Comparison of ENCODE assay signal across 17 cellular contexts in genomic region chr12:12528361-12529092, GRCh38. TPM values are rescaled to one million over a fixed set of nuclear protein-coding genes. Genes with fewer than 3 reads are reported as not detected.
DNase-seq lines count a peak whose midpoint lies in the region; ATAC-seq, FAIRE-seq and TF ChIP-seq lines count a peak whose summit lies in the region.
"Had no signal": no experiment of that assay in that cellular context is flagged by ENCODE, and none has a peak within 500 bp of the region (broad histone marks: within the 10 kb centered on the region; RNA-seq: fewer than 3 reads in every experiment).

No MANE protein-coding gene starts in this region.

- H3K36me3 Mint-ChIP-seq in activated CD4-positive, alpha-beta T cell treated with anti-CD3 and anti-CD28 coated beads for 36 hours (ENCODE audit: low read depth), result peaks cover 18% of the 10 kb centered on the region
- H3K36me3 Mint-ChIP-seq: IgD-negative memory B cell had no signal

- no peaks in the 10 kb centered on the region for H3K27me3 Mint-ChIP-seq in activated CD4-positive, alpha-beta T cell treated with anti-CD3 and anti-CD28 coated beads for 36 hours
- H3K27me3 Mint-ChIP-seq: IgD-negative memory B cell had no signal

- no peak overlapping the region; the same call in 1 of the 2 replicates for H3K4me2 ChIP-seq in OCI-LY1 (ENCODE audit: low read length)

- H2AFZ ChIP-seq in OCI-LY1 (ENCODE audit: low read length), result no peak overlapping the region

- H3K4me3 ChIP-seq in OCI-LY1 (ENCODE audit: low read depth, low read length, poor library complexity, severe bottlenecking) (no peak overlapping the region), pancreas (no peak overlapping the region), WERI-Rb-1 (ENCODE audit: low read depth, low read length) (no peak overlapping the region)
- H3K4me3 ChIP-seq: gastroesophageal sphincter, GM12878 had no signal

- H3K9me2 ChIP-seq in OCI-LY1 (ENCODE audit: low read depth, low read length), result no peaks in the 10 kb centered on the region

- H3K27me3 ChIP-seq in OCI-LY1 (ENCODE audit: insufficient read depth, low read length), result no peaks in the 10 kb centered on the region
- no peaks in the 10 kb centered on the region for H3K27me3 ChIP-seq in pancreas
- H3K27me3 ChIP-seq in WERI-Rb-1 (ENCODE audit: insufficient read depth, low read depth, severe bottlenecking), result no peaks in the 10 kb centered on the region
- H3K27me3 ChIP-seq: gastroesophageal sphincter, neutrophil had no signal

- peak; percentile 46 for ATAC-seq in activated CD4-positive, alpha-beta T cell treated with anti-CD3 and anti-CD28 coated beads for 36 hours
- ATAC-seq in pancreas (peak in 3 of 4 donors; percentile 31 to 55 (median 52)), SK-N-SH treated with all-trans-retinoic acid at 6 μM for 48 hours (no peak)
- ATAC-seq: gastroesophageal sphincter had no signal

- H4K20me1 ChIP-seq in OCI-LY1 (ENCODE audit: insufficient read depth, low read length), result no peaks in the 10 kb centered on the region

- POLR2A ChIA-PET in activated CD4-positive, alpha-beta T cell treated with anti-CD3 and anti-CD28 coated beads for 36 hours (lab: Charles Lee), result no interaction called here

- FAIRE-seq in pancreas (lab: Jason Lieb, UNC), result no peak
- FAIRE-seq: kidney had no signal

- no peak for TF ChIP-seq CTCF in OCI-LY1 (IDR thresholded peaks at IDR 0.05; ENCODE audit: low read length)
- TF ChIP-seq CTCF in pancreas (IDR thresholded peaks at IDR 0.05), result no peak
- TF ChIP-seq CTCF in WERI-Rb-1 (IDR thresholded peaks at IDR 0.05; ENCODE audit: low read depth, low read length), result no peak

- WGBS in pancreas, 2 donors, result 19 to 20% methylated on average over 6 of the region's 6 CpGs

- intact Hi-C loops in activated CD4-positive, alpha-beta T cell treated with anti-CD3 and anti-CD28 coated beads for 36 hours (cut with DNase I, micrococcal nuclease), result no loop called here
- intact Hi-C loops in pancreas (cut with DNase I), result no loop called here

- H3F3A ChIP-seq in OCI-LY1 (ENCODE audit: insufficient read depth, low read length), result no peaks in the 10 kb centered on the region

- H3K4me1 ChIP-seq in OCI-LY1 (ENCODE audit: insufficient read depth, low read length, severe bottlenecking) (peaks cover 16% of the 10 kb centered on the region), pancreas (peaks cover 41 to 46% (median 42%) of the 10 kb centered on the region in 3 donors)

- H3K79me2 ChIP-seq in OCI-LY1 (ENCODE audit: insufficient read depth, low read length), result no peaks in the 10 kb centered on the region

- H3K27ac ChIP-seq in OCI-LY1 (ENCODE audit: low read depth, low read length, poor library complexity, severe bottlenecking) (peak overlapping the region; percentile 43), pancreas (peak overlapping the region in 3 of 4 donors; percentile 9 to 77 (median 74)), WERI-Rb-1 (no peak overlapping the region)
- H3K27ac ChIP-seq: gastroesophageal sphincter, neutrophil had no signal

- no peaks in the 10 kb centered on the region for H3K9me3 Mint-ChIP-seq in activated CD4-positive, alpha-beta T cell treated with anti-CD3 and anti-CD28 coated beads for 36 hours (ENCODE audit: low read depth)

- H3K4me1 Mint-ChIP-seq in activated CD4-positive, alpha-beta T cell treated with anti-CD3 and anti-CD28 coated beads for 36 hours, result peaks cover 47% of the 10 kb centered on the region

- H3K9me3 ChIP-seq in OCI-LY1 (ENCODE audit: low read length) (no peaks in the 10 kb centered on the region), pancreas (no peaks in the 10 kb centered on the region), WERI-Rb-1 (ENCODE audit: severe bottlenecking) (no peaks in the 10 kb centered on the region)
- H3K9me3 ChIP-seq: gastroesophageal sphincter, neutrophil had no signal

- no peak overlapping the region for H3K9ac ChIP-seq in OCI-LY1 (ENCODE audit: low read length)

- no peaks in the 10 kb centered on the region for H3K36me3 ChIP-seq in OCI-LY1 (ENCODE audit: insufficient read depth, low read length)
- no peaks in the 10 kb centered on the region for H3K36me3 ChIP-seq in pancreas
- no peaks in the 10 kb centered on the region for H3K36me3 ChIP-seq in WERI-Rb-1
- H3K36me3 ChIP-seq: gastroesophageal sphincter, neutrophil had no signal

- DNase-seq in activated CD4-positive, alpha-beta T cell treated with anti-CD3 and anti-CD28 coated beads for 36 hours, result no peak
- no peak for DNase-seq in activated CD4-positive, alpha-beta T cell treated with anti-CD3 and anti-CD28 coated beads, Interleukin-2, amount 50 U/mL, for 4 hours
- DNase-seq in dermis microvascular lymphatic vessel endothelial cell (ENCODE audit: low read depth in 2 of 2), result peak; percentile 17 to 54
- no peak for DNase-seq in pancreas
- DNase-seq in WERI-Rb-1, result no peak
- no peak for DNase-seq in NCI-H187 (lab: John Stamatoyannopoulos, UW)
- DNase-seq: DMS53, GOT3, kidney, NCI-H1417 treated with DMSO at 0.1 percent for 48 hours, NCI-H774 had no signal

- peak overlapping the region; percentile 4 for H3K4me3 Mint-ChIP-seq in activated CD4-positive, alpha-beta T cell treated with anti-CD3 and anti-CD28 coated beads for 36 hours

- peak overlapping the region; percentile 88 for H3K27ac Mint-ChIP-seq in activated CD4-positive, alpha-beta T cell treated with anti-CD3 and anti-CD28 coated beads for 36 hours

- CTCF ChIA-PET in activated CD4-positive, alpha-beta T cell treated with anti-CD3 and anti-CD28 coated beads for 36 hours (lab: Charles Lee), result interaction anchor here (0.5 to 1.2 kb wide), 3 partner anchors 14 to 973 kb away, joined by 3 to 6 read pairs (median 3); no protein-coding TSS in a partner anchor

TF ChIP-seq in SK-N-SH treated with all-trans-retinoic acid at 6 μM for 48 hours, 23 proteins besides CTCF, POLR2A, EP300 and RAD21 (continues in another document):
- no peak for TF ChIP-seq PATZ1 (CRISPR knock-in tag; IDR thresholded peaks at IDR 0.05; ENCODE audit: borderline replicate concordance)
- TF ChIP-seq ZFP3 (CRISPR knock-in tag; IDR thresholded peaks at IDR 0.05), result no peak
- no peak for TF ChIP-seq ISL1 (CRISPR knock-in tag; IDR thresholded peaks at IDR 0.05)
- TF ChIP-seq PPARA (CRISPR knock-in tag; IDR thresholded peaks at IDR 0.05; ENCODE audit: borderline replicate concordance), result no peak
- TF ChIP-seq ZNF565 (CRISPR knock-in tag; conservative IDR thresholded peaks at IDR 0.05; ENCODE audit: low read depth), result no peak
- no peak for TF ChIP-seq CSRNP3 (CRISPR knock-in tag; IDR thresholded peaks at IDR 0.05)
- TF ChIP-seq TOX (CRISPR knock-in tag; IDR thresholded peaks at IDR 0.05; ENCODE audit: borderline replicate concordance), result no peak
- no peak for TF ChIP-seq ZNF70 (CRISPR knock-in tag; IDR thresholded peaks at IDR 0.05)
- no peak for TF ChIP-seq ZNF8 (CRISPR knock-in tag; IDR thresholded peaks at IDR 0.05)
- TF ChIP-seq SNAI2 (CRISPR knock-in tag; IDR thresholded peaks at IDR 0.05), result no peak
- TF ChIP-seq ESRRG (CRISPR knock-in tag; IDR thresholded peaks at IDR 0.05), result no peak

RNA-seq across cellular contexts. Expression of gene DUSP16, which starts 34.1 kb away (rescaled TPM):
- total RNA-seq in activated CD4-positive, alpha-beta T cell treated with anti-CD3 and anti-CD28 coated beads for 36 hours, result 10 to 100 TPM; 39.3 to 40.4 TPM
- 6.2 TPM in 2 replicates for total RNA-seq in dermis microvascular lymphatic vessel endothelial cell
- total RNA-seq in pancreas, result 10 to 100 TPM; 18.1 to 38.7 (median 27.8) TPM
- polyA plus RNA-seq in pancreas, result 10 to 100 TPM in 1 of 2 donors, 1 to 10 TPM in 1; 5.8 to 10.1 TPM

Comparison
In these comparisons a context has a peak if more than half of its experiments do, and no peak if none do; other contexts are left out.
1. DNase-seq: peak in dermis microvascular lymphatic vessel endothelial cell (2 of 2); none in activated CD4-positive, alpha-beta T cell treated with anti-CD3 and anti-CD28 coated beads for 36 hours (single experiment), activated CD4-positive, alpha-beta T cell treated with anti-CD3 and anti-CD28 coated beads, Interleukin-2, amount 50 U/mL, for 4 hours (0 of 2), pancreas (0 of 6), WERI-Rb-1 (single experiment) and NCI-H187 (0 of 2).